ENCODE assay signal across 9 cellular contexts in the genomic region with DNA sequence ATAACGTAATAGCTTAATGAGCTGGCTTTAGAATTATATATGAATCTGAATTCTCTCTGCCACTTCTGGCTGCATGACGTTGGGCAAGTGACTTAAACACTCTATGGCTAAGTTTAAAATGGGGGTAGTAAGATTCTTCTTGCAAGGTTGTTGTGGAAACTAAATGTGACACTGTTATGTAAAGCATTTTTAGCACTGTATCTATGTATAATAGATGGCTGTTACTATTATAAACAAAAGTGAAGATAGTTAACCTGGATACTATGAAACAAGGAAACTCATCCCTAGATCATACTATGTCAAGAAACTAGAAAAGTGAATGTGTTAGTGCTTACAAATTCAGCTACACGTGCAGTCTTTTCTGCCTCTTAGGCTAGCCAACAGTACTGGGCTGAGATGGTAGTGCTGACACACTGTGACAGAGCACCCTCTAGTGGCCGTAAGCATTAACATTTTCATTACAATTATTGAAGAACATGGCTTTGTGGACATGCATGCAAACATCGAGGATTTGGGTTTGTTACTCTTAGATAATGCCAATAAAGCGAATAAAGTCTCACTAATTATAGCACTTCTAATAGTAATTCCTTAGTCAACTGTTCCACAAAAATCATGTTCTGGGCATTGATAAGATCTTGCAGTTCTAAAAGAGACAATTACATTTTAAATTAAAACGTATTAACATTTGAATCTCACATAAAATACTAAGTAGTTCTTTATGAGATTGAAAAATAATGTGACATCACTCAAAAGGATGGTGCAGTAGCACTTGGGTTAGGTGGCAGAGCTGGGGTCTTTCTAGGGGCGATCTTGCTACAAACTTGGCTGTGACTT.
DNase-seq lines count a peak whose midpoint lies in the region; FAIRE-seq and TF ChIP-seq lines count a peak whose summit lies in the region.
"Had no signal": no experiment of that assay in that cellular context is flagged by ENCODE, and none has a peak within 500 bp of the region (broad histone marks: within the 10 kb centered on the region; RNA-seq: fewer than 3 reads in every experiment).

No MANE protein-coding gene starts in this region.

- FAIRE-seq in H54 (lab: Jason Lieb, UNC): peak; percentile 98

- no peak overlapping the region for H2AFZ ChIP-seq in parathyroid adenoma

- H3K4me1 ChIP-seq in parathyroid adenoma: peaks cover 3% of the 10 kb centered on the region

- no peak overlapping the region for H3K4me3 ChIP-seq in LNCaP clone FGC (ENCODE audit: low read depth, low read length)
- H3K4me3 ChIP-seq in parathyroid adenoma (ENCODE audit: low read depth, low read length): no peak overlapping the region
- H3K4me3 ChIP-seq: skin epidermis had no signal

- TF ChIP-seq CTCF in LNCaP clone FGC (IDR thresholded peaks at IDR 0.05; ENCODE audit: control insufficient read depth, extremely low read depth, insufficient read depth): peak; percentile 83
- TF ChIP-seq CTCF in parathyroid adenoma (IDR thresholded peaks at IDR 0.05): peak; percentile 71

- H3K27ac ChIP-seq in parathyroid adenoma: no peak overlapping the region
- H3K27ac ChIP-seq: skin epidermis had no signal

- H3K79me2 ChIP-seq in parathyroid adenoma: no peaks in the 10 kb centered on the region

- H3K4me2 ChIP-seq in parathyroid adenoma (ENCODE audit: low read length): no peak overlapping the region

- DNase-seq in GM04504 (ENCODE audit: low read depth): peak; percentile 46
- DNase-seq in H54 (ENCODE audit: insufficient read length, low spot score): peak; percentile 19
- DNase-seq in LNCaP clone FGC (ENCODE audit: low read depth): peak; percentile 51
- DNase-seq in RKO (ENCODE audit: low spot score): peak; percentile 83
- peak; percentile 49 for DNase-seq in activated naive CD4-positive, alpha-beta T cell treated with Interleukin-2 at 50 U/mL for 16 hours
- peak; percentile 63 for DNase-seq in germinal center (ENCODE audit: low spot score)
- DNase-seq in cortex of kidney (lab: John Stamatoyannopoulos, UW): no peak

- H3K9ac ChIP-seq in parathyroid adenoma: no peak overlapping the region

- H3K27me3 ChIP-seq in parathyroid adenoma (ENCODE audit: control insufficient read depth, insufficient read depth, low read length): no peaks in the 10 kb centered on the region

- no peaks in the 10 kb centered on the region for H3K9me3 ChIP-seq in parathyroid adenoma (ENCODE audit: control insufficient read depth, low read length)

- no peak for TF ChIP-seq POLR2A in H54 (IDR thresholded peaks at IDR 0.05; ENCODE audit: low read depth, low read length)

- H3K36me3 ChIP-seq in parathyroid adenoma (ENCODE audit: control insufficient read depth, insufficient read depth, low read length): no peaks in the 10 kb centered on the region
